8 cellular contexts compared by ENCODE assay signal in the genomic region with DNA sequence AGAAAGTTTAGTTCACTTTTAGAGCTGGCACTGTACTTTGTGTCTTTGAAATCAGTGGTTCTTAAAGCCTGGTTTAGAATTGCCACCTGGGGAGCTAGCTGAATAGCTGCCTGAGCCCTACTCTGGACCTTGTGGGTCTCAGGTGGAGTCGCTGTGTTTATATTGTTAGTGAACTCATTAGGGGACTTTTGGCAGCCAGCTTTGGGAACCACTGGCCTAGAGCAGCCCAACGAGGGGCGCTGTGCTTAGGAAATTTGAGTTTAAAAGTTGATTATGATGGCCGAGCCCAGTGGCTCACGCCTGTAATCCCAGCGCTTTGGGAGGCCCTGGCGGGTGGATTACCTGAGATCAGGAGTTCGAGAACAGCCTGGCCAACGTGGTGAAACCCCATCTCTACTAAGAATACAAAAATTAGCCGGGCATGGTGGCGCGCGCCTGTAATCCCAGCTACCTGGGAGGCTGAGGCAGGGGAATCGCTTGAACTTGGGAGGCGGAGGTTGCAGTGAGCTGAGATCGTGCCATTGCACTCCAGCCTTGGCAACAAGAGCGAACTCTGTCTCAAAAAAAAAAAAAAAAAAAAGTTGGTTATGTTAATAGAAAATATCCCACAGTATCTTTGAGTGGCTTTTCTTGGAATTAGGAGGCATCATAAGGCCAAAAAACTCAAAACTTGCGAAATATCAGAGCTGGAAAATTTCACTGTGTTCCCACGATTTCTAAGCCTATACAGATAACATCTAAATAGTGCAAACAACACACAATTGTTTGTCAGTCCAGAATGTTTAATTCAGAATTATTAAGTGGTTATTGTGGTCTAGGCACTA. TPM values are rescaled to one million over a fixed set of nuclear protein-coding genes. Genes with fewer than 3 reads are reported as not detected.
DNase-seq lines count a peak whose midpoint lies in the region; ATAC-seq and TF ChIP-seq lines count a peak whose summit lies in the region.

No MANE protein-coding gene starts in this region.

- DNase-seq in GM10266 (ENCODE audit: extremely low spot score): peak; percentile 35
- no peak for DNase-seq in MG63
- DNase-seq in brain microvascular endothelial cell: no peak
- no peak for DNase-seq in memory B cell (ENCODE audit: low spot score in 2 of 2)
- no peak for DNase-seq in type B pancreatic cell (ENCODE audit: extremely low spot score, unreplicated experiment)
- DNase-seq in HT-29 (ENCODE audit: low spot score): no peak
- no peak for DNase-seq in DMS114 treated with DMSO at 0.1 percent for 48 hours (lab: John Stamatoyannopoulos, UW; ENCODE audit: unreplicated experiment)

- in situ Hi-C loops in brain microvascular endothelial cell (cut with HindIII; ENCODE audit: low pct_ligation_motif_present, low sequenced_read_pairs): no loop called here

- H3K36me3 Mint-ChIP-seq in memory B cell: peaks cover 4% of the 10 kb centered on the region
- H3K36me3 Mint-ChIP-seq in type B pancreatic cell: peaks cover 12% of the 10 kb centered on the region

- ATAC-seq in GM21619 (IDR thresholded peaks at IDR 0.05; ENCODE audit: unreplicated experiment) (peak; percentile 9), memory B cell (ENCODE audit: low read depth) (peak; percentile 16)

- H3K4me1 Mint-ChIP-seq in memory B cell: peaks cover 28% of the 10 kb centered on the region
- peaks cover 22% of the 10 kb centered on the region for H3K4me1 Mint-ChIP-seq in type B pancreatic cell (ENCODE audit: unreplicated experiment)

- no peaks in the 10 kb centered on the region for H3K36me3 ChIP-seq in MG63
- no peaks in the 10 kb centered on the region for H3K36me3 ChIP-seq in brain microvascular endothelial cell (replicated peaks)

- peak overlapping the region; percentile 87 for H3K4me3 ChIP-seq in MG63
- H3K4me3 ChIP-seq in brain microvascular endothelial cell (ENCODE audit: low read depth, low read length): peak overlapping the region; percentile 73

- TF ChIP-seq CTCF in GM10266 (IDR thresholded peaks at IDR 0.05; ENCODE audit: control insufficient read depth, insufficient read depth, low read depth, missing control alignments) (peak; percentile 31), brain microvascular endothelial cell (IDR thresholded peaks at IDR 0.05; ENCODE audit: low read depth, low read length, missing control alignments) (no peak), type B pancreatic cell (conservative IDR thresholded peaks at IDR 0.05) (no peak)

- H3K27ac Mint-ChIP-seq in memory B cell: peak overlapping the region; percentile 97
- peak overlapping the region; percentile 91 for H3K27ac Mint-ChIP-seq in type B pancreatic cell

- H3K27ac ChIP-seq in brain microvascular endothelial cell: peak overlapping the region; percentile 62

- H3K9me3 Mint-ChIP-seq in memory B cell (no peaks in the 10 kb centered on the region), type B pancreatic cell (no peaks in the 10 kb centered on the region)

- H3K9me3 ChIP-seq in MG63: no peaks in the 10 kb centered on the region

- H3K4me3 Mint-ChIP-seq in memory B cell (peak overlapping the region; percentile 99), type B pancreatic cell (peak overlapping the region; percentile 96)

- H3K27me3 Mint-ChIP-seq in memory B cell: no peaks in the 10 kb centered on the region
- no peaks in the 10 kb centered on the region for H3K27me3 Mint-ChIP-seq in type B pancreatic cell

- H3K27me3 ChIP-seq in MG63 (no peaks in the 10 kb centered on the region), brain microvascular endothelial cell (replicated peaks) (no peaks in the 10 kb centered on the region)

RNA-seq across cellular contexts. Expression of a gene that starts 0.8 kb away (rescaled TPM):
- total RNA-seq in MG63 (2014; rRNA removed; shearing (Covaris generic); ENCODE audit: low replicate concordance): 31.9 and 78.4 TPM in 2 replicates
- 32.3 and 48.6 TPM in 2 replicates for total RNA-seq in type B pancreatic cell (ENCODE audit: low replicate concordance)
- total RNA-seq in HT-29 (2014; rRNA removed; shearing (Covaris generic)): 55.8 and 56.1 TPM in 2 replicates
